15 cellular contexts compared by ENCODE assay signal in the genomic region with DNA sequence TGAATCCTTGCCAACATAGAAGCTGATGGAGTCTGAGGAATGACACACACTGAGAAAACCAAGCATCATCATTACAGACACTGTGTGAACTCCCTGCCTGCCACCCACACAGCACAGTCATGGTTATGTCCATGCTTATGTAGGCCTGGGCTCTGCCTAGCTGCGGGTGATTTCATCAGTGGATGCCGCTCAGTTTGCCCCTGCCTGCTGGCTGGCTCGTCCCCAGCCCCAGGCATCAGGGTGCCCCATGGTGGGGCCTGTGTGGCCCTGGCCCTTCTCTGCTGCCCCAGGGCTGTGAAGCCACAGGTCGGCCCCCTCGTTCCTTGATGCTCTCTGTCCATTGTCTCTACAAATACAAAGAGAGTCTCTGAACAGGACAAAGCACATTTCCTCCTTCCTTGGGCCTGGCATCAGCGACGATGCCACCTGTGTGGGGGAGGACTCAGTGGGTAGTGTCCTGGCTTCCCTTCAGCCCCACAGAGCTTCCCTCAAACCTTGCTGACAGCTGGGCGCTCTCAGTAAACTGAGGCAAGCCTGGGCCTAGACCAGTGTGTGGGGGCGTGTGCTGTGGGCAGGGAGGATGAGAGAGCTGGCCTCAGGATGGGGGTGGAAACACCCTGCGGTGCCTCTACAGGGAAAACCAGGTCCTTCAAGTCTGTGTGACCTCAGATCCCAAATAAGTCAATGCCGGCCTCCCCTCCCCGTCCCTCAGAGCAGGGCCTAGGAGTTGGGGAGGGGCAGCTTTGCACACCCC. TPM values are rescaled to one million over a fixed set of nuclear protein-coding genes. Genes with fewer than 3 reads are reported as not detected.
DNase-seq lines count a peak whose midpoint lies in the region; ATAC-seq and TF ChIP-seq lines count a peak whose summit lies in the region.
"Had no signal": no experiment of that assay in that cellular context is flagged by ENCODE, and none has a peak within 500 bp of the region (broad histone marks: within the 10 kb centered on the region; RNA-seq: fewer than 3 reads in every experiment).

No MANE protein-coding gene starts in this region.

- H3K18ac ChIP-seq in IMR-90 (ENCODE audit: low read depth, low read length) = no peak overlapping the region

- peak overlapping the region; percentile 26 for H3K4ac ChIP-seq in IMR-90 (ENCODE audit: low read depth, low read length)

- H4K5ac ChIP-seq in IMR-90 (ENCODE audit: low read depth, low read length) = no peak overlapping the region

- CTCF ChIA-PET in IMR-90 (lab: Yijun Ruan, JAX) = no interaction called here

- H2BK20ac ChIP-seq in IMR-90 (ENCODE audit: low read depth, low read length) = no peak overlapping the region

- H3K4me1 ChIP-seq in IMR-90 (ENCODE audit: control insufficient read depth, insufficient read depth, low read length) = peaks cover 10% of the 10 kb centered on the region

- TF ChIP-seq RAD21 in IMR-90 (IDR thresholded peaks at IDR 0.05; ENCODE audit: low read length) = no peak

- H3K27me3 ChIP-seq in IMR-90 (ENCODE audit: control insufficient read depth, insufficient read depth, low read length) = no peaks in the 10 kb centered on the region; the same call in 1 of the 2 replicates
- H3K27me3 ChIP-seq: neutrophil had no signal

- in situ Hi-C loops in IMR-90 (cut with MboI; ENCODE audit: low sequenced_read_pairs) = no loop called here

- H2BK5ac ChIP-seq in IMR-90 (ENCODE audit: low read depth, low read length, poor library complexity, severe bottlenecking) = no peak overlapping the region

- H2AK5ac ChIP-seq in IMR-90 (ENCODE audit: low read depth, low read length) = peak overlapping the region; percentile 79

- no peak overlapping the region for H3K9ac ChIP-seq in IMR-90 (ENCODE audit: low read depth, low read length)

- no peak; the same call in 1 of the 2 replicates for TF ChIP-seq POLR2A in IMR-90 (IDR thresholded peaks at IDR 0.05; ENCODE audit: low read depth, low read length)

- no peak overlapping the region; the same call in 1 of the 2 replicates for H3K14ac ChIP-seq in IMR-90 (replicated peaks; ENCODE audit: low read depth, low read length)

- dilution Hi-C loops in IMR-90 (cut with HindIII; ENCODE audit: low sequenced_read_pairs, unreplicated experiment) = no loop called here

- H3K27ac ChIP-seq in IMR-90 (ENCODE audit: insufficient read depth, low read length) = no peak overlapping the region
- H3K27ac ChIP-seq: neutrophil had no signal

- BruUV-seq in IMR-90 (replicated peaks; lab: Mats Ljungman, UMichigan) = no TSS peak

- WGBS in IMR-90 (ENCODE audit: extremely low coverage in 2 of 2, insufficient read length in 1 of 2), 2 experiments = 60% methylated on average over 1 of the region's 12 CpGs; no CpG with 5 or more reads in 1 of the 2 experiments

- no peak overlapping the region for H3K56ac ChIP-seq in IMR-90 (ENCODE audit: extremely low read depth, insufficient read depth, low read length)

- H4K91ac ChIP-seq in IMR-90 (ENCODE audit: insufficient read depth, low read depth, low read length) = no peak overlapping the region

- DNase-seq in AG09309 (ENCODE audit: low read depth) (peak; percentile 80), IMR-90 (peak; percentile 94), epithelial cell of esophagus (ENCODE audit: low read depth) (peak; percentile 44), posterior cingulate gyrus (peak in 6 of 10 donors; percentile 47 to 94 (median 77)), NCI-H2107 treated with DMSO at 0.1 percent for 48 hours (lab: John Stamatoyannopoulos, UW; ENCODE audit: unreplicated experiment) (no peak)
- DNase-seq: activated T-cell treated with anti-CD3 and anti-CD28 coated beads, Interleukin-2, amount 50 U/mL, for 4 hours; CD4-positive, CD25-positive, alpha-beta regulatory T cell; hippocampal formation; stimulated activated CD4-positive, alpha-beta T cell treated with anti-CD3 and anti-CD28 coated beads, Interleukin-1b, Interleukin-23, amount 100 ng/mL, for 48 hours had no signal

- ATAC-seq in IMR-90 (ENCODE audit: low read depth) (peak; percentile 71), GM21576 (IDR thresholded peaks at IDR 0.05; ENCODE audit: unreplicated experiment) (no peak), esophagus mucosa (no peak), GM18868 (IDR thresholded peaks at IDR 0.05; ENCODE audit: unreplicated experiment) (no peak)
- ATAC-seq: activated T-cell treated with anti-CD3 and anti-CD28 coated beads, Interleukin-2, amount 50 U/mL, for 4 hours; SK-N-SH treated with all-trans-retinoic acid at 6 μM for 48 hours had no signal

- H3K36me3 ChIP-seq in IMR-90 (ENCODE audit: control insufficient read depth, insufficient read depth, low read length) = no peaks in the 10 kb centered on the region
- H3K36me3 ChIP-seq: neutrophil had no signal

- H3K9me3 ChIP-seq in IMR-90 (ENCODE audit: control insufficient read depth, insufficient read depth, low read length) = no peaks in the 10 kb centered on the region
- H3K9me3 ChIP-seq: neutrophil had no signal

- H3K9me1 ChIP-seq in IMR-90 (ENCODE audit: insufficient read depth, low read length) = peaks cover 17% of the 10 kb centered on the region

- H3K23ac ChIP-seq in IMR-90 (ENCODE audit: low read depth, low read length) = no peak overlapping the region

- H2BK15ac ChIP-seq in IMR-90 (ENCODE audit: low read depth, low read length) = no peak overlapping the region

- peak overlapping the region; percentile 25 for H2AFZ ChIP-seq in IMR-90 (replicated peaks; ENCODE audit: low read length, poor library complexity)

- TF ChIP-seq CTCF in AG09309 (IDR thresholded peaks at IDR 0.05; ENCODE audit: control insufficient read depth, insufficient read depth, low read depth, low read length, missing control alignments) (no peak), IMR-90 (conservative IDR thresholded peaks at IDR 0.05; ENCODE audit: low read depth, low read length) (no peak), epithelial cell of esophagus (IDR thresholded peaks at IDR 0.05; ENCODE audit: insufficient read depth, low read depth, low read length, missing control alignments) (no peak)

- H2BK120ac ChIP-seq in IMR-90 (ENCODE audit: low read depth, low read length) = peak overlapping the region; percentile 9; the same call in 1 of the 2 replicates

- H4K20me1 ChIP-seq in IMR-90 (ENCODE audit: insufficient read depth, low read length) = no peaks in the 10 kb centered on the region

- POLR2A ChIA-PET in IMR-90 (lab: Charles Lee; ENCODE audit: unreplicated experiment) = no interaction called here

- H3K79me1 ChIP-seq in IMR-90 (ENCODE audit: low read depth in 1 of 2, low read length in 2 of 2) = no peaks in the 10 kb centered on the region

- intact Hi-C loops in IMR-90 (cut with micrococcal nuclease) = no loop called here
- intact Hi-C loops in posterior cingulate gyrus (cut with DNase I) = no loop called here

- no peak overlapping the region for H4K8ac ChIP-seq in IMR-90 (ENCODE audit: low read depth in 2 of 2, low read length in 2 of 2)

- peak overlapping the region; percentile 86 for H2AK9ac ChIP-seq in IMR-90 (replicated peaks; ENCODE audit: low read depth, low read length, poor library complexity)

- no peak overlapping the region for H3K4me3 ChIP-seq in AG09309 (ENCODE audit: control insufficient read depth, low read depth, low read length)
- no peak overlapping the region for H3K4me3 ChIP-seq in IMR-90 (ENCODE audit: insufficient read depth, low read depth, low read length)
- H3K4me3 ChIP-seq in epithelial cell of esophagus (ENCODE audit: low read length) = no peak overlapping the region

- H3K4me2 ChIP-seq in IMR-90 (ENCODE audit: low read depth, low read length) = no peak overlapping the region

TF ChIP-seq in IMR-90, 13 proteins besides CTCF, POLR2A, EP300 and RAD21:
- TF ChIP-seq BHLHE40 (IDR thresholded peaks at IDR 0.05; ENCODE audit: low read depth, low read length) = peak; percentile 79; the same call in 1 of the 2 replicates
- no peak for TF ChIP-seq SMC3 (IDR thresholded peaks at IDR 0.05; ENCODE audit: low read depth, low read length)
- TF ChIP-seq, protein P1, sequence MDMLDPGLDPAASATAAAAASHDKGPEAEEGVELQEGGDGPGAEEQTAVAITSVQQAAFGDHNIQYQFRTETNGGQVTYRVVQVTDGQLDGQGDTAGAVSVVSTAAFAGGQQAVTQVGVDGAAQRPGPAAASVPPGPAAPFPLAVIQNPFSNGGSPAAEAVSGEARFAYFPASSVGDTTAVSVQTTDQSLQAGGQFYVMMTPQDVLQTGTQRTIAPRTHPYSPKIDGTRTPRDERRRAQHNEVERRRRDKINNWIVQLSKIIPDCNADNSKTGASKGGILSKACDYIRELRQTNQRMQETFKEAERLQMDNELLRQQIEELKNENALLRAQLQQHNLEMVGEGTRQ (IDR thresholded peaks at IDR 0.05; ENCODE audit: low read depth, low read length) = no peak
- peak; percentile 51 for TF ChIP-seq MAFK (IDR thresholded peaks at IDR 0.05; ENCODE audit: low read depth, low read length)
- TF ChIP-seq, protein P2, sequence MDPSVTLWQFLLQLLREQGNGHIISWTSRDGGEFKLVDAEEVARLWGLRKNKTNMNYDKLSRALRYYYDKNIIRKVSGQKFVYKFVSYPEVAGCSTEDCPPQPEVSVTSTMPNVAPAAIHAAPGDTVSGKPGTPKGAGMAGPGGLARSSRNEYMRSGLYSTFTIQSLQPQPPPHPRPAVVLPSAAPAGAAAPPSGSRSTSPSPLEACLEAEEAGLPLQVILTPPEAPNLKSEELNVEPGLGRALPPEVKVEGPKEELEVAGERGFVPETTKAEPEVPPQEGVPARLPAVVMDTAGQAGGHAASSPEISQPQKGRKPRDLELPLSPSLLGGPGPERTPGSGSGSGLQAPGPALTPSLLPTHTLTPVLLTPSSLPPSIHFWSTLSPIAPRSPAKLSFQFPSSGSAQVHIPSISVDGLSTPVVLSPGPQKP (IDR thresholded peaks at IDR 0.05; ENCODE audit: borderline replicate concordance, low read depth, low read length) = no peak
- TF ChIP-seq MAZ (IDR thresholded peaks at IDR 0.05; ENCODE audit: borderline replicate concordance, low read depth, low read length) = no peak; the same call in none of the 2 replicates
- peak; percentile 77 for TF ChIP-seq RFX5 (IDR thresholded peaks at IDR 0.05; ENCODE audit: low read depth, low read length)
- peak; percentile 78 for TF ChIP-seq CEBPB (IDR thresholded peaks at IDR 0.05; ENCODE audit: low read depth, low read length)
- peak; percentile 31; the same call in 1 of the 2 replicates for TF ChIP-seq FOS (IDR thresholded peaks at IDR 0.05; ENCODE audit: low read depth, low read length)
- peak; percentile 61 for TF ChIP-seq NFE2L2 (IDR thresholded peaks at IDR 0.05; ENCODE audit: low read depth, low read length)

RNA-seq across cellular contexts. Expression of gene TUB, which starts 20.0 kb away (rescaled TPM):
- 10.8 and 12.9 TPM in 2 replicates for total RNA-seq in IMR-90 (2012; rRNA removed)
- polyA plus RNA-seq in IMR-90 (2012; rRNA removed) = 11.5 and 11.8 TPM in 2 replicates
- 4.6 and 7.4 TPM in 2 replicates for polyA plus RNA-seq in IMR-90 (2012; cell fraction: cytosol; rRNA removed)
- polyA plus RNA-seq in IMR-90 (2012; cell fraction: nucleus; rRNA removed; ENCODE audit: low replicate concordance) = 20.6 and 35.3 TPM in 2 replicates
- total RNA-seq in esophagus mucosa = 1.00 TPM
- total RNA-seq: HT-29 had no signal
